ENCODE assay signal across 14 cellular contexts in the genomic region with DNA sequence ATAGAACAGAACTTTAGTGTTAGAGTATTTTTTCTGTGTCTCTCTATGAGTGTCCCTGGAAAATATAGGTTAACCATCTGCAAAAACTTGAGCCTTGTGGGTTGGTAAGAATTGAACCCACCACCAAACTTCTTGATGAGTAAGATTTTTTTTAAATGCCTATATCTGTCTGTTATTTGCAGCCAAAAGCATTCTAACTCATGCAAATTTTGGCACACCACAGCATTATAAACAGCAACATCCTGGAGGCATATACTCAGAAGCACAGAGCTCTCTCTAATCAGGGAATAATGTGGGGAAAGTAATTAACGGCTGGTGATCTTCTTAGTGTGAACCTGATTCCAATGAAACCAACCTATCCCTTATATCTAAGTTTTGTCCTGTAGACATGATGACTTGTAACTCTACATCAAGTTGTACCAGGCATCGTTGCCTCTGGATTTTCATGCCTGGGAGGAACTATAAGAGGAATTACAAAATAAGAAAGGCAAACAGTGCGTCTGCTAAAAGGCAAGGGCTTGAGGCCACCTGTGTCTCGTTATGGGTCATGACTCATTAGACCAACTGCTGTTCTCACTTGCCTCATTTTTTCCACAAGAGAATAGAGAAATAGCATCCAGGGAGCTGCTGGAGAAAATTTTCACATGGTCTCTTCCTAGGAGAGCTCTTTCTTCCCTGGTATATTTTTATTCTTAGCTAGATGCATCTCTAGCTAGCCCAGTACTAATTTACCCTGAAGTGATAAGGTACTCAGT.
DNase-seq lines count a peak whose midpoint lies in the region; ATAC-seq, FAIRE-seq and TF ChIP-seq lines count a peak whose summit lies in the region.
"Had no signal": no experiment of that assay in that cellular context is flagged by ENCODE, and none has a peak within 500 bp of the region (broad histone marks: within the 10 kb centered on the region; RNA-seq: fewer than 3 reads in every experiment).

No MANE protein-coding gene starts in this region.

- intact Hi-C loops in activated T-helper 2 cell treated with anti-CD3 and anti-CD28 coated beads, Interferon-gamma antibody, Interleukin-2, Interleukin-4, amounts not matched to agents 10 μg/mL and 5 μg/mL and 100 μg/mL, durations not matched to agents 14 hours and 24 hours and 36 hours (cut with micrococcal nuclease) = no loop called here

- no peaks in the 10 kb centered on the region for H3K27me3 Mint-ChIP-seq in nephron (ENCODE audit: low read depth)
- H3K27me3 Mint-ChIP-seq in activated T-helper 2 cell treated with anti-CD3 and anti-CD28 coated beads, Interferon-gamma antibody, Interleukin-2, Interleukin-4, amounts not matched to agents 10 μg/mL and 5 μg/mL and 100 μg/mL, durations not matched to agents 14 hours and 24 hours and 36 hours (ENCODE audit: low read depth) = no peaks in the 10 kb centered on the region

- ATAC-seq in HG02678 (IDR thresholded peaks at IDR 0.05; ENCODE audit: unreplicated experiment) = no peak
- ATAC-seq: T-cell had no signal

- peaks cover 11% of the 10 kb centered on the region for H3K9me3 Mint-ChIP-seq in nephron
- H3K9me3 Mint-ChIP-seq in activated T-helper 2 cell treated with anti-CD3 and anti-CD28 coated beads, Interferon-gamma antibody, Interleukin-2, Interleukin-4, amounts not matched to agents 10 μg/mL and 5 μg/mL and 100 μg/mL, durations not matched to agents 14 hours and 24 hours and 36 hours = no peaks in the 10 kb centered on the region
- H3K9me3 Mint-ChIP-seq: T-cell had no signal

- peaks cover 37% of the 10 kb centered on the region for H3K4me1 Mint-ChIP-seq in nephron
- no peaks in the 10 kb centered on the region for H3K4me1 Mint-ChIP-seq in activated T-helper 2 cell treated with anti-CD3 and anti-CD28 coated beads, Interferon-gamma antibody, Interleukin-2, Interleukin-4, amounts not matched to agents 10 μg/mL and 5 μg/mL and 100 μg/mL, durations not matched to agents 14 hours and 24 hours and 36 hours (ENCODE audit: low read depth)
- H3K4me1 Mint-ChIP-seq: T-cell had no signal

- peak overlapping the region; percentile 88 to 94 (median 91) for H3K27ac Mint-ChIP-seq in nephron
- H3K27ac Mint-ChIP-seq in activated T-helper 2 cell treated with anti-CD3 and anti-CD28 coated beads, Interferon-gamma antibody, Interleukin-2, Interleukin-4, amounts not matched to agents 10 μg/mL and 5 μg/mL and 100 μg/mL, durations not matched to agents 14 hours and 24 hours and 36 hours = no peak overlapping the region
- H3K27ac Mint-ChIP-seq: memory B cell, T-cell had no signal

- peak; percentile 52 for DNase-seq in Daoy (ENCODE audit: low read depth)
- peak; percentile 96 for DNase-seq in NCI-H510A treated with DMSO at 0.1 percent for 48 hours (lab: John Stamatoyannopoulos, UW)
- DNase-seq in epidermal melanocyte (ENCODE audit: insufficient read length, low spot score) = peak; percentile 37
- no peak for DNase-seq in cerebellum (ENCODE audit: low spot score)
- no peak for DNase-seq in activated T-helper 2 cell treated with anti-CD3 and anti-CD28 coated beads, Interferon-gamma antibody, Interleukin-2, Interleukin-4, amounts not matched to agents 10 μg/mL and 5 μg/mL and 100 μg/mL, durations not matched to agents 14 hours and 24 hours and 36 hours (ENCODE audit: low spot score)
- no peak for DNase-seq in frontal cortex (ENCODE audit: low spot score in 2 of 2)
- DNase-seq: activated T-cell treated with anti-CD3 and anti-CD28 coated beads, Interleukin-2, amount 50 U/mL, for 48 hours; DND-41; stimulated activated CD4-positive, alpha-beta T cell treated with anti-CD3 and anti-CD28 coated beads, Interleukin-4, amount 100 ng/mL, for 4 hours; T-cell; trophoblast cell had no signal

- FAIRE-seq in frontal cortex (lab: Jason Lieb, UNC) = no peak

- H3K36me3 Mint-ChIP-seq in nephron (ENCODE audit: low read depth) = no peaks in the 10 kb centered on the region
- H3K36me3 Mint-ChIP-seq in activated T-helper 2 cell treated with anti-CD3 and anti-CD28 coated beads, Interferon-gamma antibody, Interleukin-2, Interleukin-4, amounts not matched to agents 10 μg/mL and 5 μg/mL and 100 μg/mL, durations not matched to agents 14 hours and 24 hours and 36 hours (ENCODE audit: low read depth) = no peaks in the 10 kb centered on the region
- H3K36me3 Mint-ChIP-seq: memory B cell, T-cell had no signal

- H3K4me3 Mint-ChIP-seq in nephron = no peak overlapping the region
- no peak overlapping the region for H3K4me3 Mint-ChIP-seq in activated T-helper 2 cell treated with anti-CD3 and anti-CD28 coated beads, Interferon-gamma antibody, Interleukin-2, Interleukin-4, amounts not matched to agents 10 μg/mL and 5 μg/mL and 100 μg/mL, durations not matched to agents 14 hours and 24 hours and 36 hours (ENCODE audit: low read depth)
- H3K4me3 Mint-ChIP-seq: memory B cell, T-cell had no signal

- TF ChIP-seq CTCF in nephron (IDR thresholded peaks at IDR 0.05; ENCODE audit: unreplicated experiment in 3 of 3) = no peak

Comparison
In these comparisons a context has a peak if more than half of its experiments do, and no peak if none do; other contexts are left out.
1. DNase-seq: peak in Daoy (single experiment), NCI-H510A treated with DMSO at 0.1 percent for 48 hours (single experiment) and epidermal melanocyte (single experiment); none in cerebellum (single experiment), activated T-helper 2 cell treated with anti-CD3 and anti-CD28 coated beads, Interferon-gamma antibody, Interleukin-2, Interleukin-4, amounts not matched to agents 10 μg/mL and 5 μg/mL and 100 μg/mL, durations not matched to agents 14 hours and 24 hours and 36 hours (single experiment) and frontal cortex (0 of 2).